ENCODE assay signal across 8 cellular contexts in the genomic region with DNA sequence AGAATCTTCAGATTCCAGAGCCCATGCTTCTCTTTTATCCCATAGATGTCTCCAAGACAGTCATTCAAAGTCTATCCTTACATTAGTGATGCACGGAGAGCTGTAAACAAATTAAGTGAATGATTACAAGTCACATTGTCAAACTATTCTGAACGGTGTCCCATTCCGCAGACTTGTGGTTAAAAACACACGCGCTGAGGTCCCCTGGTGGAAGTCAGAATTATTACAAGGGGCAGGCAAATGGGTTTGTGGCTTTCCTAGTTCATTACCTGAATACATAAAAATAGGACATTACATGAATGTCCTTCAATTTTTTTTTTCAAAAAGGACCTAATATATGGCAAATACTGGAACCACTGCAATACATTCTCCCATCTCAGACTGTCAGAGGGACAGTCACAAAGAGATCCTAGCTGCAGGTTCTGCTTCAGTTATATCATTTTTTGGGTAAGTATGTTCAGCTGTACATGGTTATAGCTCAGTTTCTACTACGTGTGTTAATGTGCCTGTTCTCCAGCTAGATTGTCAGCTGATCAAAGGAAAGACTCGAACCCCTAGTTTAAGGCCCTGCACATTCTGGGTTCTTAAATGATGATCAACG.
DNase-seq lines count a peak whose midpoint lies in the region; TF ChIP-seq lines count a peak whose summit lies in the region.

No MANE protein-coding gene starts in this region.

- POLR2A ChIA-PET in HEK293T (lab: Yijun Ruan, JAX), result interaction anchor here (0.8 to 1.2 kb wide), 5 partner anchors 17 to 234 kb away, joined by 3 to 5 read pairs (median 3); a partner anchor contains a TSS

- TF ChIP-seq CTCF in cardiac fibroblast (IDR thresholded peaks at IDR 0.05; ENCODE audit: low read depth, low read length), result peak; percentile 85

- CTCF ChIA-PET in HEK293T (lab: Yijun Ruan, JAX), result interaction anchor here (0.7 to 2.8 kb wide), 8 partner anchors 17 to 188 kb away, joined by 3 to 31 read pairs (median 6); no protein-coding TSS in a partner anchor

- peak; percentile 19 for DNase-seq in NK-92 treated with Interleukin-12 subunit alpha and Interleukin-12 subunit beta, amount 100 ng/mL, for 24 hours (lab: John Stamatoyannopoulos, UW)
- DNase-seq in NK-92 (lab: John Stamatoyannopoulos, UW; ENCODE audit: unreplicated experiment) (no peak), HEK293T (ENCODE audit: extremely low spot score) (peak; percentile 46), NAMALWA (ENCODE audit: low spot score) (peak; percentile 80), T-helper 9 cell (peak; percentile 20), cardiac fibroblast (ENCODE audit: low read depth in 2 of 2) (peak; percentile 70 to 72), left kidney (ENCODE audit: low read depth, low spot score) (peak; percentile 81)
- peak in 2 of 3 experiments; percentile 15 to 17 for DNase-seq in stimulated activated CD4-positive, alpha-beta T cell treated with anti-CD3 and anti-CD28 coated beads, TNF-alpha, amount 100 ng/mL, for 4 hours (ENCODE audit: low read depth in 3 of 3)

- H3K4me3 ChIP-seq in cardiac fibroblast (replicated peaks in 1 of 2; ENCODE audit: low read depth in 2 of 2, low read length in 2 of 2), result no peak overlapping the region

TF ChIP-seq in HEK293T, 16 proteins besides CTCF, POLR2A, EP300 and RAD21:
- TF ChIP-seq SP1 (IDR thresholded peaks at IDR 0.05) (no peak), LEF1 (IDR thresholded peaks at IDR 0.05; ENCODE audit: borderline replicate concordance) (no peak), TARDBP (IDR thresholded peaks at IDR 0.05) (no peak), CTBP1 (IDR thresholded peaks at IDR 0.05; ENCODE audit: borderline replicate concordance) (no peak), SUZ12 (IDR thresholded peaks at IDR 0.05) (no peak), BHLHE40 (IDR thresholded peaks at IDR 0.05; ENCODE audit: borderline replicate concordance) (no peak), ARNT (IDR thresholded peaks at IDR 0.05) (no peak), L3MBTL2 (conservative IDR thresholded peaks at IDR 0.05) (no peak), NFRKB (IDR thresholded peaks at IDR 0.05) (no peak), ZNF384 (IDR thresholded peaks at IDR 0.05) (no peak), FOXM1 (IDR thresholded peaks at IDR 0.05; ENCODE audit: borderline replicate concordance) (no peak), FOXA1 (IDR thresholded peaks at IDR 0.05) (no peak), FOXK2 (IDR thresholded peaks at IDR 0.05) (no peak), HDGF (IDR thresholded peaks at IDR 0.05; ENCODE audit: borderline replicate concordance) (no peak), ELF4 (IDR thresholded peaks at IDR 0.05) (no peak)
- TF ChIP-seq, protein P1, sequence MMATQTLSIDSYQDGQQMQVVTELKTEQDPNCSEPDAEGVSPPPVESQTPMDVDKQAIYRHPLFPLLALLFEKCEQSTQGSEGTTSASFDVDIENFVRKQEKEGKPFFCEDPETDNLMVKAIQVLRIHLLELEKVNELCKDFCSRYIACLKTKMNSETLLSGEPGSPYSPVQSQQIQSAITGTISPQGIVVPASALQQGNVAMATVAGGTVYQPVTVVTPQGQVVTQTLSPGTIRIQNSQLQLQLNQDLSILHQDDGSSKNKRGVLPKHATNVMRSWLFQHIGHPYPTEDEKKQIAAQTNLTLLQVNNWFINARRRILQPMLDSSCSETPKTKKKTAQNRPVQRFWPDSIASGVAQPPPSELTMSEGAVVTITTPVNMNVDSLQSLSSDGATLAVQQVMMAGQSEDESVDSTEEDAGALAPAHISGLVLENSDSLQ (IDR thresholded peaks at IDR 0.05), result no peak
